In genomic region chr11:68194675-68195294, GRCh38 we compare ENCODE assay signal across 28 cellular contexts.
"Had no signal": no experiment of that assay in that cellular context is flagged by ENCODE, and none has a peak within 500 bp of the region (broad histone marks: within the 10 kb centered on the region; RNA-seq: fewer than 3 reads in every experiment).

No MANE protein-coding gene starts in this region.

- H3K9me3 ChIP-seq: colonic mucosa, esophagus muscularis mucosa, gastroesophageal sphincter, heart left ventricle, left lung, mucosa of descending colon, prostate gland, right atrium auricular region, tibial artery, upper lobe of right lung, vagina had no signal

- H3K4me3 ChIP-seq: colonic mucosa, esophagus muscularis mucosa, gastroesophageal sphincter, heart left ventricle, hepatocyte, left lung, mucosa of descending colon, prostate gland, right atrium auricular region, smooth muscle cell, tibial artery, upper lobe of right lung, vagina had no signal

- DNase-seq: colonic mucosa; dermis blood vessel endothelial cell; effector memory CD4-positive, alpha-beta T cell; foreskin keratinocyte; heart left ventricle; kidney; left cardiac atrium; left lung; mesenchymal stem cell; mucosa of descending colon; naive B cell; nucleus accumbens; stimulated activated CD4-positive, alpha-beta T cell treated with anti-CD3 and anti-CD28 coated beads, Interleukin-12 subunit alpha, Interleukin-12 subunit beta, amount 100 ng/mL, for 4 hours; stimulated activated CD4-positive, alpha-beta T cell treated with anti-CD3 and anti-CD28 coated beads, Interleukin-1b, Interleukin-23, amount 100 ng/mL, for 48 hours; stimulated activated CD4-positive, alpha-beta T cell treated with anti-CD3 and anti-CD28 coated beads, Interleukin-4, amount 100 ng/mL, for 1 hour; stimulated activated CD8-positive, alpha-beta memory T cell treated with anti-CD3 and anti-CD28 coated beads, Interleukin-4, amount 100 ng/mL, for 48 hours; stimulated activated naive CD4-positive, alpha-beta T cell; stimulated activated naive CD8-positive, alpha-beta T cell treated with anti-CD3 and anti-CD28 coated beads, Interleukin-15, amount 100 ng/mL, for 72 hours; tibial artery; upper lobe of right lung had no signal

- H2AFZ ChIP-seq: hepatocyte had no signal

- H3K27me3 ChIP-seq: colonic mucosa, esophagus muscularis mucosa, foreskin keratinocyte, gastroesophageal sphincter, heart left ventricle, hepatocyte, left lung, right atrium auricular region, tibial artery, upper lobe of right lung, vagina had no signal

- H3K4me1 ChIP-seq: prostate gland had no signal

- H3K36me3 ChIP-seq: colonic mucosa, esophagus muscularis mucosa, gastroesophageal sphincter, heart left ventricle, left lung, prostate gland, right atrium auricular region, tibial artery, upper lobe of right lung, vagina had no signal

- H3K27ac ChIP-seq: colonic mucosa, esophagus muscularis mucosa, foreskin keratinocyte, gastroesophageal sphincter, heart left ventricle, hepatocyte, left lung, prostate gland, right atrium auricular region, tibial artery, upper lobe of right lung, vagina had no signal

- ATAC-seq: foreskin keratinocyte; gastroesophageal sphincter; heart left ventricle; left cardiac atrium; left lung; mucosa of descending colon; sciatic nerve; stimulated activated naive CD8-positive, alpha-beta T cell treated with anti-CD3 and anti-CD28 coated beads, Interleukin-15, amount 100 ng/mL, for 72 hours; upper lobe of right lung had no signal

- H3K4me2 ChIP-seq: hepatocyte, smooth muscle cell had no signal
